In genomic region chr7:115678049-115678982, GRCh38 we compare ENCODE assay signal across 16 cellular contexts.
DNase-seq lines count a peak whose midpoint lies in the region; ATAC-seq, FAIRE-seq and TF ChIP-seq lines count a peak whose summit lies in the region.
"Had no signal": no experiment of that assay in that cellular context is flagged by ENCODE, and none has a peak within 500 bp of the region (broad histone marks: within the 10 kb centered on the region; RNA-seq: fewer than 3 reads in every experiment).

No MANE protein-coding gene starts in this region.

- H3K27ac Mint-ChIP-seq in activated CD4-positive, alpha-beta T cell treated with anti-CD3 and anti-CD28 coated beads for 36 hours: no peak overlapping the region
- no peak overlapping the region for H3K27ac Mint-ChIP-seq in activated naive CD4-positive, alpha-beta T cell treated with anti-CD3 and anti-CD28 coated beads, Interleukin-2, amount 50 U/mL, for 72 hours
- H3K27ac Mint-ChIP-seq: activated naive CD8-positive, alpha-beta T cell; CD4-positive, CD25-positive, alpha-beta regulatory T cell; endodermal cell; H9 had no signal

- peak overlapping the region; percentile 71 for H3K9ac ChIP-seq in SK-N-MC (ENCODE audit: insufficient read length)
- H3K9ac ChIP-seq: parathyroid adenoma had no signal

- no peaks in the 10 kb centered on the region for H3K4me1 Mint-ChIP-seq in activated CD4-positive, alpha-beta T cell treated with anti-CD3 and anti-CD28 coated beads for 36 hours
- H3K4me1 Mint-ChIP-seq: CD4-positive, CD25-positive, alpha-beta regulatory T cell had no signal

- TF ChIP-seq POLR2A in A549 (IDR thresholded peaks at IDR 0.05; ENCODE audit: low read length): no peak

- H3K4me3 Mint-ChIP-seq in activated CD4-positive, alpha-beta T cell treated with anti-CD3 and anti-CD28 coated beads for 36 hours: no peak overlapping the region
- H3K4me3 Mint-ChIP-seq: activated naive CD8-positive, alpha-beta T cell; CD4-positive, CD25-positive, alpha-beta regulatory T cell; endodermal cell; H9 had no signal

- H3K27ac ChIP-seq in A549: no peak overlapping the region
- H3K27ac ChIP-seq in SK-N-MC: peak overlapping the region; percentile 98
- H3K27ac ChIP-seq: parathyroid adenoma, SJSA1 had no signal

- TF ChIP-seq EP300 in A549 (IDR thresholded peaks at IDR 0.05): no peak

- CTCF ChIA-PET in A549 (lab: Yijun Ruan, JAX): no interaction called here
- CTCF ChIA-PET in activated CD4-positive, alpha-beta T cell treated with anti-CD3 and anti-CD28 coated beads for 36 hours (lab: Charles Lee): no interaction called here

- no peak for TF ChIP-seq RAD21 in A549 (conservative IDR thresholded peaks at IDR 0.05 in 1 of 2, IDR thresholded peaks at IDR 0.05 in 1 of 2)

- intact Hi-C loops in activated CD4-positive, alpha-beta T cell treated with anti-CD3 and anti-CD28 coated beads for 36 hours (cut with DNase I, micrococcal nuclease): loop anchor here in 1 of 2 experiments (5.0 kb wide), 1 partner anchor 811 kb away; no protein-coding TSS in a partner anchor

- H3K4me1 ChIP-seq in A549: peaks cover 7% of the 10 kb centered on the region; the same call in 2 of the 3 replicates
- H3K4me1 ChIP-seq: parathyroid adenoma had no signal

- WGBS in A549 (ENCODE audit: missing lambda C conversion rate): 51% methylated on average over 12 of the region's 12 CpGs

- ATAC-seq in A549 (no peak), left lobe of liver (peak; percentile 81)
- ATAC-seq in activated CD4-positive, alpha-beta T cell treated with anti-CD3 and anti-CD28 coated beads for 36 hours: no peak
- ATAC-seq in activated naive CD4-positive, alpha-beta T cell treated with anti-CD3 and anti-CD28 coated beads, Interleukin-2, amount 50 U/mL, for 72 hours: no peak

- no peak for FAIRE-seq in A549 (lab: Jason Lieb, UNC)
- FAIRE-seq: GM18507 had no signal

- DNase-seq in A549 (ENCODE audit: low read depth in 1 of 2, low spot score in 1 of 2) (peak in 1 of 2 experiments; percentile 33), GM04503 (ENCODE audit: low read depth) (peak; percentile 43), SK-N-MC (ENCODE audit: low read depth, low spot score) (no peak), left lobe of liver (ENCODE audit: low spot score) (peak; percentile 72), NCI-H524 (lab: John Stamatoyannopoulos, UW) (no peak)
- no peak for DNase-seq in activated CD4-positive, alpha-beta T cell treated with anti-CD3 and anti-CD28 coated beads for 36 hours
- no peak for DNase-seq in activated naive CD4-positive, alpha-beta T cell treated with anti-CD3 and anti-CD28 coated beads, Interleukin-2, amount 50 U/mL, for 72 hours (ENCODE audit: low spot score in 2 of 2)
- no peak for DNase-seq in activated CD4-positive, CD25-positive, alpha-beta regulatory T cell (lab: John Stamatoyannopoulos, UW)
- DNase-seq: CD4-positive, CD25-positive, alpha-beta regulatory T cell; endodermal cell; H9; NCI-H1048 had no signal

- H3K4me3 ChIP-seq in A549: no peak overlapping the region
- peak overlapping the region; percentile 74 for H3K4me3 ChIP-seq in SK-N-MC
- H3K4me3 ChIP-seq: SJSA1 had no signal

- no peaks in the 10 kb centered on the region for H3K27me3 Mint-ChIP-seq in activated CD4-positive, alpha-beta T cell treated with anti-CD3 and anti-CD28 coated beads for 36 hours
- H3K27me3 Mint-ChIP-seq: activated naive CD8-positive, alpha-beta T cell; CD4-positive, CD25-positive, alpha-beta regulatory T cell had no signal

- H3K9me3 ChIP-seq in A549 (no peaks in the 10 kb centered on the region), SK-N-MC (ENCODE audit: low read depth, low read length) (no peaks in the 10 kb centered on the region)
- H3K9me3 ChIP-seq: SJSA1 had no signal

- no peaks in the 10 kb centered on the region for H3K36me3 Mint-ChIP-seq in activated CD4-positive, alpha-beta T cell treated with anti-CD3 and anti-CD28 coated beads for 36 hours (ENCODE audit: low read depth)
- no peaks in the 10 kb centered on the region for H3K36me3 Mint-ChIP-seq in activated naive CD4-positive, alpha-beta T cell treated with anti-CD3 and anti-CD28 coated beads, Interleukin-2, amount 50 U/mL, for 72 hours
- H3K36me3 Mint-ChIP-seq: activated naive CD8-positive, alpha-beta T cell; CD4-positive, CD25-positive, alpha-beta regulatory T cell had no signal

- POLR2A ChIA-PET in A549 (lab: Yijun Ruan, JAX): no interaction called here
- POLR2A ChIA-PET in activated CD4-positive, alpha-beta T cell treated with anti-CD3 and anti-CD28 coated beads for 36 hours (lab: Charles Lee): no interaction called here

- H3K36me3 ChIP-seq in SK-N-MC (ENCODE audit: insufficient read depth, low read length): no peaks in the 10 kb centered on the region
- H3K36me3 ChIP-seq: SJSA1 had no signal

- H3K4me2 ChIP-seq in A549: peak overlapping the region; percentile 37

- TF ChIP-seq CTCF in A549 (IDR thresholded peaks at IDR 0.05): no peak

- no peaks in the 10 kb centered on the region for H3K9me3 Mint-ChIP-seq in activated CD4-positive, alpha-beta T cell treated with anti-CD3 and anti-CD28 coated beads for 36 hours (ENCODE audit: low read depth)
- no peaks in the 10 kb centered on the region for H3K9me3 Mint-ChIP-seq in activated naive CD4-positive, alpha-beta T cell treated with anti-CD3 and anti-CD28 coated beads, Interleukin-2, amount 50 U/mL, for 72 hours
- H3K9me3 Mint-ChIP-seq: CD4-positive, CD25-positive, alpha-beta regulatory T cell; endodermal cell; H9 had no signal

TF ChIP-seq in A549, 52 proteins besides CTCF, POLR2A, EP300 and RAD21:
- TF ChIP-seq, protein P1, sequence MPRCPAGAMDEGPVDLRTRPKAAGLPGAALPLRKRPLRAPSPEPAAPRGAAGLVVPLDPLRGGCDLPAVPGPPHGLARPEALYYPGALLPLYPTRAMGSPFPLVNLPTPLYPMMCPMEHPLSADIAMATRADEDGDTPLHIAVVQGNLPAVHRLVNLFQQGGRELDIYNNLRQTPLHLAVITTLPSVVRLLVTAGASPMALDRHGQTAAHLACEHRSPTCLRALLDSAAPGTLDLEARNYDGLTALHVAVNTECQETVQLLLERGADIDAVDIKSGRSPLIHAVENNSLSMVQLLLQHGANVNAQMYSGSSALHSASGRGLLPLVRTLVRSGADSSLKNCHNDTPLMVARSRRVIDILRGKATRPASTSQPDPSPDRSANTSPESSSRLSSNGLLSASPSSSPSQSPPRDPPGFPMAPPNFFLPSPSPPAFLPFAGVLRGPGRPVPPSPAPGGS (IDR thresholded peaks at IDR 0.05): 0 out of 3 replicates have a peak, but pooled peaks have one; percentile 30
- TF ChIP-seq, protein P2, sequence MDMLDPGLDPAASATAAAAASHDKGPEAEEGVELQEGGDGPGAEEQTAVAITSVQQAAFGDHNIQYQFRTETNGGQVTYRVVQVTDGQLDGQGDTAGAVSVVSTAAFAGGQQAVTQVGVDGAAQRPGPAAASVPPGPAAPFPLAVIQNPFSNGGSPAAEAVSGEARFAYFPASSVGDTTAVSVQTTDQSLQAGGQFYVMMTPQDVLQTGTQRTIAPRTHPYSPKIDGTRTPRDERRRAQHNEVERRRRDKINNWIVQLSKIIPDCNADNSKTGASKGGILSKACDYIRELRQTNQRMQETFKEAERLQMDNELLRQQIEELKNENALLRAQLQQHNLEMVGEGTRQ (IDR thresholded peaks at IDR 0.05): no peak
- no peak for TF ChIP-seq HEYL (CRISPR knock-in tag; IDR thresholded peaks at IDR 0.05)

Comparison
In these comparisons a context has a peak if more than half of its experiments do, and no peak if none do; other contexts are left out.
1. DNase-seq: peak in GM04503 (single experiment) and left lobe of liver (single experiment); none in SK-N-MC (single experiment), activated CD4-positive, alpha-beta T cell treated with anti-CD3 and anti-CD28 coated beads for 36 hours (single experiment), activated naive CD4-positive, alpha-beta T cell treated with anti-CD3 and anti-CD28 coated beads, Interleukin-2, amount 50 U/mL, for 72 hours (0 of 2), NCI-H524 (0 of 2) and activated CD4-positive, CD25-positive, alpha-beta regulatory T cell (0 of 4).